Comparison of ENCODE assay signal across 25 cellular contexts in the genomic region with DNA sequence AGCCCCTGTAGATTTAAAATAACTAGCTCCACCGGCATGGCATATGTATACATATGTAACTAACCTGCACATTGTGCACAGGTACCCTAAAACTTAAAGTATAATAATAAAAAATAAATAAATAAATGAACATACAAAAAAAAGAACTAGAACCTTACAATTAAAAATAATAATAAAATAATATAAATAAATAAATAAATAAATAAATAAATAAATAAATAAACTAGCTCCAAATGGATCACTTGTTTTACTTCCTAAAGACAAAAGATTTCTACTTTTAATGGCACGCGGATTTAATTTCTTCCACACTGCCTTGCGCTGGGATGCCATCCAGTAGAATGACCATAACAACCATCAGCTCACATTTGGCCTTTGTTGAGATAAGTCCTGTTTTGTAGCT.
"Had no signal": no experiment of that assay in that cellular context is flagged by ENCODE, and none has a peak within 500 bp of the region (broad histone marks: within the 10 kb centered on the region; RNA-seq: fewer than 3 reads in every experiment).

No MANE protein-coding gene starts in this region.

- DNase-seq: colonic mucosa; cortex of kidney; dermis blood vessel endothelial cell; dorsolateral prefrontal cortex; effector CD4-positive, alpha-beta T cell; effector CD8-positive, alpha-beta T cell; effector memory CD4-positive, alpha-beta T cell; effector memory CD8-positive, alpha-beta T cell; endodermal cell; erythroblast; esophagus squamous epithelium; foreskin fibroblast; foreskin keratinocyte; foreskin melanocyte; gastrocnemius medialis; glutamatergic neuron; head of caudate nucleus; heart left ventricle; heart right ventricle had no signal

- H3K4me3 Mint-ChIP-seq: dendritic cell treated with granulocyte-macrophage colony-stimulating factor and Interleukin-4, amounts not matched to agents 40 ng/mL and 50 ng/mL, for 4 days; effector memory CD8-positive, alpha-beta T cell; endodermal cell had no signal

- H3K27me3 ChIP-seq: colonic mucosa, esophagus muscularis mucosa, esophagus squamous epithelium, foreskin keratinocyte, gastrocnemius medialis, gastroesophageal sphincter, heart left ventricle, heart right ventricle had no signal

- H3K4me3 ChIP-seq: colonic mucosa, coronary artery, dorsolateral prefrontal cortex, esophagus muscularis mucosa, esophagus squamous epithelium, gastrocnemius medialis, gastroesophageal sphincter, heart left ventricle, heart right ventricle had no signal

- H3K9me3 Mint-ChIP-seq: dendritic cell treated with granulocyte-macrophage colony-stimulating factor and Interleukin-4, amounts not matched to agents 40 ng/mL and 50 ng/mL, for 4 days; endodermal cell had no signal

- H3K27ac ChIP-seq: colonic mucosa, coronary artery, dorsolateral prefrontal cortex, epithelial cell of prostate, esophagus muscularis mucosa, esophagus squamous epithelium, foreskin keratinocyte, gastrocnemius medialis, gastroesophageal sphincter, heart left ventricle, heart right ventricle had no signal

- H3K27me3 Mint-ChIP-seq: dendritic cell treated with granulocyte-macrophage colony-stimulating factor and Interleukin-4, amounts not matched to agents 40 ng/mL and 50 ng/mL, for 4 days; effector memory CD8-positive, alpha-beta T cell had no signal

- H3K27ac Mint-ChIP-seq: dendritic cell treated with granulocyte-macrophage colony-stimulating factor and Interleukin-4, amounts not matched to agents 40 ng/mL and 50 ng/mL, for 4 days; effector memory CD8-positive, alpha-beta T cell; endodermal cell had no signal

- H3K4me1 ChIP-seq: colonic mucosa, esophagus muscularis mucosa, esophagus squamous epithelium, foreskin keratinocyte, gastrocnemius medialis, gastroesophageal sphincter, heart left ventricle, heart right ventricle had no signal

- H3K9me3 ChIP-seq: colonic mucosa, esophagus muscularis mucosa, esophagus squamous epithelium, gastrocnemius medialis, gastroesophageal sphincter, heart left ventricle, heart right ventricle had no signal

- H3K36me3 ChIP-seq: colonic mucosa, esophagus muscularis mucosa, esophagus squamous epithelium, gastrocnemius medialis, gastroesophageal sphincter, heart left ventricle, heart right ventricle had no signal

- ATAC-seq: effector memory CD8-positive, alpha-beta T cell; esophagus mucosa; foreskin keratinocyte; gastrocnemius medialis; gastroesophageal sphincter; heart left ventricle; heart right ventricle had no signal
